In genomic region chr4:158202475-158202874, GRCh38 we compare ENCODE assay signal across 15 cellular contexts. TPM values are rescaled to one million over a fixed set of nuclear protein-coding genes. Genes with fewer than 3 reads are reported as not detected.
"Had no signal": no experiment of that assay in that cellular context is flagged by ENCODE, and none has a peak within 500 bp of the region (broad histone marks: within the 10 kb centered on the region; RNA-seq: fewer than 3 reads in every experiment).

No MANE protein-coding gene starts in this region.

- H3K36me3 ChIP-seq: lower lobe of right lung, neural progenitor cell, right lobe of liver, spleen, WERI-Rb-1 had no signal

- H3K4me2 ChIP-seq: neural progenitor cell had no signal

- H3K27me3 Mint-ChIP-seq: activated naive CD4-positive, alpha-beta T cell treated with anti-CD3 and anti-CD28 coated beads, Interleukin-2, amount 10 ng/mL, durations not matched to agents 7 days and 5 days had no signal

- H3K9ac ChIP-seq: neural progenitor cell had no signal

- H2AFZ ChIP-seq: neural progenitor cell had no signal

- H3K9me3 Mint-ChIP-seq: activated naive CD4-positive, alpha-beta T cell treated with anti-CD3 and anti-CD28 coated beads, Interleukin-2, amount 10 ng/mL, durations not matched to agents 7 days and 5 days; activated T-helper 2 cell treated with anti-CD3 and anti-CD28 coated beads, Interferon-gamma antibody, Interleukin-2, Interleukin-4, amounts not matched to agents 10 μg/mL and 5 μg/mL and 100 μg/mL, durations not matched to agents 14 hours and 24 hours and 36 hours; neural progenitor cell had no signal

- H3K27me3 ChIP-seq: neural progenitor cell, right lobe of liver, spleen had no signal

- DNase-seq: activated CD4-positive, alpha-beta T cell treated with anti-CD3 and anti-CD28 coated beads, Interleukin-2, amount 50 U/mL, for 48 hours; activated CD8-positive, alpha-beta memory T cell treated with anti-CD3 and anti-CD28 coated beads, Interleukin-2, amount 10 ng/mL, durations not matched to agents 7 days and 5 days; activated naive CD4-positive, alpha-beta T cell treated with anti-CD3 and anti-CD28 coated beads, Interleukin-2, amount 10 ng/mL, durations not matched to agents 7 days and 5 days; activated T-cell treated with anti-CD3 and anti-CD28 coated beads, Interleukin-2, amount 50 U/mL, for 1 hour; foreskin melanocyte; head of caudate nucleus; left colon; lower lobe of right lung; midbrain; right lobe of liver; spleen; T-helper 9 cell; WERI-Rb-1 had no signal

- H3K4me3 ChIP-seq: lower lobe of right lung, neural progenitor cell, right lobe of liver, spleen had no signal

- H3K36me3 Mint-ChIP-seq: activated CD8-positive, alpha-beta memory T cell treated with anti-CD3 and anti-CD28 coated beads, Interleukin-2, amount 10 ng/mL, durations not matched to agents 7 days and 5 days; activated naive CD4-positive, alpha-beta T cell treated with anti-CD3 and anti-CD28 coated beads, Interleukin-2, amount 10 ng/mL, durations not matched to agents 7 days and 5 days; neural progenitor cell had no signal

- H3K27ac ChIP-seq: lower lobe of right lung, neural progenitor cell, right lobe of liver, WERI-Rb-1 had no signal

- H3K9me3 ChIP-seq: lower lobe of right lung, right lobe of liver, spleen had no signal

- ATAC-seq: activated CD8-positive, alpha-beta memory T cell treated with anti-CD3 and anti-CD28 coated beads, Interleukin-2, amount 10 ng/mL, durations not matched to agents 7 days and 5 days; left colon; lower lobe of right lung; right lobe of liver had no signal

- H3K4me1 Mint-ChIP-seq: activated CD8-positive, alpha-beta memory T cell treated with anti-CD3 and anti-CD28 coated beads, Interleukin-2, amount 10 ng/mL, durations not matched to agents 7 days and 5 days; activated naive CD4-positive, alpha-beta T cell treated with anti-CD3 and anti-CD28 coated beads, Interleukin-2, amount 10 ng/mL, durations not matched to agents 7 days and 5 days; neural progenitor cell had no signal

- H3K27ac Mint-ChIP-seq: activated CD8-positive, alpha-beta memory T cell treated with anti-CD3 and anti-CD28 coated beads, Interleukin-2, amount 10 ng/mL, durations not matched to agents 7 days and 5 days; activated naive CD4-positive, alpha-beta T cell treated with anti-CD3 and anti-CD28 coated beads, Interleukin-2, amount 10 ng/mL, durations not matched to agents 7 days and 5 days; activated T-helper 2 cell treated with anti-CD3 and anti-CD28 coated beads, Interferon-gamma antibody, Interleukin-2, Interleukin-4, amounts not matched to agents 10 μg/mL and 5 μg/mL and 100 μg/mL, durations not matched to agents 14 hours and 24 hours and 36 hours; neural progenitor cell had no signal

- H3K4me1 ChIP-seq: lower lobe of right lung, neural progenitor cell, right lobe of liver, spleen had no signal

- H3K4me3 Mint-ChIP-seq: activated CD8-positive, alpha-beta memory T cell treated with anti-CD3 and anti-CD28 coated beads, Interleukin-2, amount 10 ng/mL, durations not matched to agents 7 days and 5 days; activated naive CD4-positive, alpha-beta T cell treated with anti-CD3 and anti-CD28 coated beads, Interleukin-2, amount 10 ng/mL, durations not matched to agents 7 days and 5 days; neural progenitor cell had no signal

RNA-seq across cellular contexts. Expression of gene TMEM144, which starts 7.8 kb away (rescaled TPM):
- total RNA-seq: activated CD8-positive, alpha-beta memory T cell treated with anti-CD3 and anti-CD28 coated beads, Interleukin-2, amount 10 ng/mL, durations not matched to agents 7 days and 5 days had no signal

RNA-seq across cellular contexts. Expression of gene GASK1B, which starts 29.6 kb away (rescaled TPM):
- total RNA-seq: activated CD8-positive, alpha-beta memory T cell treated with anti-CD3 and anti-CD28 coated beads, Interleukin-2, amount 10 ng/mL, durations not matched to agents 7 days and 5 days; activated T-helper 2 cell treated with anti-CD3 and anti-CD28 coated beads, Interferon-gamma antibody, Interleukin-2, Interleukin-4, amounts not matched to agents 10 μg/mL and 5 μg/mL and 100 μg/mL, durations not matched to agents 14 hours and 24 hours and 36 hours had no signal
